In the genomic region with DNA sequence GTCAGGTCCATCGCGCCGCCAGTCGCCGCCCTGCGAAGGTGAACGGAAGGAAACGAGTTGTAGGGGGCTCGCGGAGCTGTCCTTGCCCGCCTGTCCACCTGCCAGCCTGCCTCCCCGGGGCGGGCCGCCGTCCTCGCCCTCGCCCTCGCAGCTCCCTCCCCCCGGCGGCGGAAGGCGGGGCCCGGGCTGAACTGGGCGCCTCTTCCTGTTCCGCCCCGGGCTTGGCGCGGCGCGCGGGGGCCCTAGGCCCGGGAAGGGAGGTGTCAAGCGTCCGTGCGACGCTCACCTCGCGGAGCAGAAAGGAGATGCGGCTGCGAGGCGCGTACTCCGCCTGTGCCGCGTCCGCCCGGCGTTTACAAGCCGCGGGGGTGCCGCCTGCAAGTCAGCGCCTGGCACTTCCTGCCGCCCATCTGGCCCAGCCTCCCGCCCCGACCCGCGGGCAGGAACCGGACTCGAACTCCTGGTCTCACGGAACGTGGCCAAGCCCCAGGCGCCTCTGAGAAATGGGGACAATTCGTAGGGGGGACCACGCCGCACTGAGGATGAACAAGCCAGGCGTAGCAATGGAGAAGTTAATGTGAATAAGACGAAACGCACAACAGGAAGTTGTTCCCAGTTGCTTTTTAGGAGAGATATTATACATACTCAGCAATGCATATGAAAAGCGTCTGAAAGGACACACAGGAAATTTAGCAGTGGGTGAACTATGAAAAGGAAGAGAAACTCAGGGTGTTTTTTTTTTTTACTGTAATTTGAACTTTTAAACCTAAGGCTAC, we compare ENCODE assay signal across 8 cellular contexts. TPM values are rescaled to one million over a fixed set of nuclear protein-coding genes. Genes with fewer than 3 reads are reported as not detected.
DNase-seq lines count a peak whose midpoint lies in the region; ATAC-seq, FAIRE-seq and TF ChIP-seq lines count a peak whose summit lies in the region.

A gene (minus strand): TSS at position 108 of the 776 bp plus-strand sequence. CDS start 97 bp downstream, at position 11.

- in situ Hi-C loops in T47D (cut with HindIII; ENCODE audit: low pct_unique_long_range_greater_than_20kb, low sequenced_read_pairs) = no loop called here

- H3K36me3 ChIP-seq in ACC112 (ENCODE audit: insufficient read depth, low read length) (no peaks in the 10 kb centered on the region), small intestine (ENCODE audit: control insufficient read depth in 2 of 2, insufficient read depth in 2 of 2, low read length in 2 of 2) (peaks cover 17 to 25% of the 10 kb centered on the region in 2 donors)

- peak; percentile 76 for DNase-seq in NCI-H2171 treated with DMSO at 0.1 percent for 48 hours (lab: John Stamatoyannopoulos, UW)
- peak; percentile 57 to 89 for DNase-seq in T47D (ENCODE audit: low read depth in 1 of 2, low spot score in 1 of 2)
- DNase-seq in iPS-NIHi11 (ENCODE audit: low spot score) = peak; percentile 89
- peak; percentile 93 for DNase-seq in small intestine

- WGBS in small intestine, 3 donors = 0 to 1% (median 0%) methylated on average over 57 to 69 of the region's 69 CpGs

- H3K4me1 ChIP-seq in ACC112 (ENCODE audit: control insufficient read depth, insufficient read depth, low read length, unreplicated experiment) (peaks cover 19% of the 10 kb centered on the region), small intestine (ENCODE audit: control insufficient read depth in 2 of 2, insufficient read depth in 1 of 2, low read depth in 1 of 2, low read length in 1 of 2) (peaks cover 7% of the 10 kb centered on the region in 2 donors)

- ATAC-seq in GM18861 (IDR thresholded peaks at IDR 0.05; ENCODE audit: unreplicated experiment) (peak; percentile 55), HG03066 (IDR thresholded peaks at IDR 0.05; ENCODE audit: low read depth, unreplicated experiment) (peak; percentile 61)

- peak within 1 kb of the TSS; percentile 93 for H3K27ac ChIP-seq in ACC112 (ENCODE audit: low read depth, low read length)
- H3K27ac ChIP-seq in VCaP = peak within 1 kb of the TSS; percentile 98
- peak within 1 kb of the TSS; percentile 98 to 100 for H3K27ac ChIP-seq in small intestine (ENCODE audit: low read depth in 1 of 2, low read length in 1 of 2)

- H3K4me3 ChIP-seq in ACC112 (ENCODE audit: low read depth, low read length) (peak within 1 kb of the TSS; percentile 88), small intestine (ENCODE audit: low read depth in 1 of 2, low read length in 2 of 2) (peak within 1 kb of the TSS; percentile 78 to 95)

- no peak for FAIRE-seq in small intestine (lab: Jason Lieb, UNC)

- 0 out of 2 replicates have a peak, but pooled peaks have one; percentile 3 for TF ChIP-seq CTCF in VCaP (conservative IDR thresholded peaks at IDR 0.05)

- H2AFZ ChIP-seq in ACC112 (ENCODE audit: low read length, unreplicated experiment) = peak within 1 kb of the TSS; percentile 89

- peaks cover 33% of the 10 kb centered on the region for H3K79me2 ChIP-seq in ACC112 (ENCODE audit: control insufficient read depth, insufficient read depth, low read length, unreplicated experiment)

- H3K27me3 ChIP-seq in ACC112 (ENCODE audit: insufficient read depth, low read length) (no peaks in the 10 kb centered on the region), small intestine (ENCODE audit: control insufficient read depth in 2 of 2, insufficient read depth in 2 of 2, low read length in 2 of 2) (no peaks in the 10 kb centered on the region)

- H3K9me3 ChIP-seq in small intestine (ENCODE audit: control insufficient read depth, low read depth) = no peaks in the 10 kb centered on the region

RNA-seq across cellular contexts. Expression of the gene that starts here (rescaled TPM):
- polyA plus RNA-seq in small intestine = 10 to 100 TPM; 54.6 to 86.7 (median 81.2) TPM

Comparison
In these comparisons a context has a peak if more than half of its experiments do, and no peak if none do; other contexts are left out.
1. Peak in every context shown above with its lines: DNase-seq, ATAC-seq, H3K4me3 ChIP-seq and H3K27ac ChIP-seq.